ENCODE assay signal across 8 cellular contexts in the genomic region with DNA sequence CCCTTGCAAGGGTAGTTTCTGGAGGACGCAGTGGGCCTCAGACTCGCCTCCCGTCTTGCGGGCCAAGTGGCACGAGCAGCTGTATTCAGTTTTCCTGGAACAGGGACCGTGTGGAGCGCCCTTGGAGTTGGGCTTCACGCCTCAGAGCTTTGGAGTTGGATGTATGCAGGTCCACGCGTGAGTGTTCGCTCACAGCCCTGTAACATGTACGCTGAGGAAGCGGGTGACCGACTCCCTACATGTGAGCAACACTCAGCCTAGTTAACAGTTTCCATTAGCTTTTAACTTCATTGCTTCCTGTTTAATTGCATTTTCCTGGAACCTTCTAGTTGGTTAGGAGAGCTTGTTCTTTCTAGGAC. TPM values are rescaled to one million over a fixed set of nuclear protein-coding genes. Genes with fewer than 3 reads are reported as not detected.
DNase-seq lines count a peak whose midpoint lies in the region; ATAC-seq lines count a peak whose summit lies in the region.

No MANE protein-coding gene starts in this region.

- WGBS in mesenchymal stem cell, result 0% methylated on average over 11 of the region's 14 CpGs
- WGBS in urinary bladder, result under 1% methylated on average over 14 of the region's 14 CpGs

- H3K4ac ChIP-seq in mesenchymal stem cell (ENCODE audit: low read depth in 1 of 2, low read length in 2 of 2), result peak overlapping the region in 1 of 2 experiments; percentile 54

- H3K27ac ChIP-seq in mesenchymal stem cell (ENCODE audit: low read length, poor library complexity, severe bottlenecking) (no peak overlapping the region), urinary bladder (ENCODE audit: low read depth) (peak overlapping the region; percentile 83)

- H2BK15ac ChIP-seq in mesenchymal stem cell (ENCODE audit: low read depth, poor library complexity, severe bottlenecking), result no peak overlapping the region

- no peak overlapping the region for H2BK5ac ChIP-seq in mesenchymal stem cell (ENCODE audit: low read depth, low read length, poor library complexity, severe bottlenecking)

- no peak overlapping the region for H4K91ac ChIP-seq in mesenchymal stem cell (ENCODE audit: low read length)

- peak overlapping the region; percentile 66 for H2AFZ ChIP-seq in mesenchymal stem cell (ENCODE audit: low read depth, low read length)

- DNase-seq in activated CD8-positive, alpha-beta memory T cell treated with anti-CD3 and anti-CD28 coated beads, Interleukin-2, amount 50 U/mL, for 4 hours, result peak; percentile 22
- DNase-seq in activated CD8-positive, alpha-beta memory T cell treated with anti-CD3 and anti-CD28 coated beads for 24 hours, result no peak
- DNase-seq in SW480 (ENCODE audit: low spot score), result peak; percentile 11
- peak; percentile 56 for DNase-seq in dermis blood vessel endothelial cell
- DNase-seq in mesenchymal stem cell, result peak; percentile 52
- DNase-seq in 8988T, result no peak

- H4K8ac ChIP-seq in mesenchymal stem cell (ENCODE audit: low read length), result peak overlapping the region; percentile 20

- H3K36me3 ChIP-seq in mesenchymal stem cell (ENCODE audit: control insufficient read depth in 1 of 2, insufficient read depth in 2 of 2, low read depth in 1 of 2, low read length in 2 of 2), result no peaks in the 10 kb centered on the region
- H3K36me3 ChIP-seq in urinary bladder (ENCODE audit: insufficient read depth), result no peaks in the 10 kb centered on the region

- H3K18ac ChIP-seq in mesenchymal stem cell (ENCODE audit: low read depth in 1 of 2, low read length in 2 of 2), result no peak overlapping the region

- no peaks in the 10 kb centered on the region for H3K27me3 ChIP-seq in mesenchymal stem cell (ENCODE audit: control insufficient read depth in 1 of 2, insufficient read depth in 1 of 2, low read length in 2 of 2)

- peak overlapping the region; percentile 95 for H3K9ac ChIP-seq in mesenchymal stem cell (ENCODE audit: low read length)

- peak overlapping the region in 1 of 2 experiments; percentile 23 for H3K14ac ChIP-seq in mesenchymal stem cell (ENCODE audit: low read length in 2 of 2)

- no peak for ATAC-seq in GM18511 (IDR thresholded peaks at IDR 0.05; ENCODE audit: unreplicated experiment)

- H3K4me3 ChIP-seq in mesenchymal stem cell (ENCODE audit: insufficient read depth in 1 of 2, low read depth in 1 of 2, low read length in 2 of 2) (peak overlapping the region; percentile 78 to 86), urinary bladder (ENCODE audit: low read depth, low read length) (peak overlapping the region; percentile 83)

- H2AK5ac ChIP-seq in mesenchymal stem cell (ENCODE audit: low read length, severe bottlenecking), result no peak overlapping the region

- H3K23ac ChIP-seq in mesenchymal stem cell (ENCODE audit: low read length in 2 of 2), result peak overlapping the region in 1 of 2 experiments; percentile 46

- H3K79me1 ChIP-seq in mesenchymal stem cell (replicated peaks; ENCODE audit: low read length, poor library complexity, severe bottlenecking), result peaks cover 7% of the 10 kb centered on the region

- no peak overlapping the region for H2BK12ac ChIP-seq in mesenchymal stem cell (ENCODE audit: low read length in 2 of 2)

- H3K9me3 ChIP-seq in mesenchymal stem cell (ENCODE audit: control insufficient read depth, low read length), result no peaks in the 10 kb centered on the region

- H3K4me2 ChIP-seq in mesenchymal stem cell (ENCODE audit: low read length, poor library complexity, severe bottlenecking), result peak overlapping the region; percentile 31

- no peak overlapping the region for H2BK120ac ChIP-seq in mesenchymal stem cell (ENCODE audit: low read depth, low read length)

- H3K4me1 ChIP-seq in mesenchymal stem cell (ENCODE audit: control insufficient read depth, insufficient read depth, low read depth, low read length) (peaks cover 6% of the 10 kb centered on the region), urinary bladder (ENCODE audit: insufficient read depth) (no peaks in the 10 kb centered on the region)

RNA-seq across cellular contexts. Expression of gene TM9SF2, which starts 0.7 kb away (rescaled TPM):
- total RNA-seq in dermis blood vessel endothelial cell, result 153 and 165 TPM in 2 replicates
- 104 TPM for polyA plus RNA-seq in mesenchymal stem cell (2013, experiment 1 of 2)
- 109 TPM for polyA plus RNA-seq in mesenchymal stem cell (2013, experiment 2 of 2)
- total RNA-seq in urinary bladder, result 225 TPM
- 86.3 TPM for polyA plus RNA-seq in urinary bladder

Comparison
In these comparisons a context has a peak if more than half of its experiments do, and no peak if none do; other contexts are left out.
1. DNase-seq: peak in activated CD8-positive, alpha-beta memory T cell treated with anti-CD3 and anti-CD28 coated beads, Interleukin-2, amount 50 U/mL, for 4 hours (single experiment), SW480 (single experiment), dermis blood vessel endothelial cell (single experiment) and mesenchymal stem cell (single experiment); none in activated CD8-positive, alpha-beta memory T cell treated with anti-CD3 and anti-CD28 coated beads for 24 hours (single experiment) and 8988T (single experiment).